ENCODE assay signal across 9 cellular contexts in genomic region chr9:1051286-1052118, GRCh38. TPM values are rescaled to one million over a fixed set of nuclear protein-coding genes. Genes with fewer than 3 reads are reported as not detected.
DNase-seq lines count a peak whose midpoint lies in the region; ATAC-seq and TF ChIP-seq lines count a peak whose summit lies in the region.
"Had no signal": no experiment of that assay in that cellular context is flagged by ENCODE, and none has a peak within 500 bp of the region (broad histone marks: within the 10 kb centered on the region; RNA-seq: fewer than 3 reads in every experiment).

No MANE protein-coding gene starts in this region.

- H2AFZ ChIP-seq in fibroblast of lung (ENCODE audit: low read length) = peak overlapping the region; percentile 57

- H3K4me3 ChIP-seq in fibroblast of lung (replicated peaks in 1 of 4; ENCODE audit: control extremely low read depth in 1 of 4, insufficient read depth in 1 of 4, low read depth in 3 of 4, low read length in 4 of 4) = no peak overlapping the region

- intact Hi-C loops in activated naive CD4-positive, alpha-beta T cell treated with anti-CD3 and anti-CD28 coated beads for 36 hours (cut with micrococcal nuclease) = loop anchor here (10.0 kb wide), 1 partner anchor 553 kb away; no protein-coding TSS in a partner anchor

- no peaks in the 10 kb centered on the region for H3K4me1 ChIP-seq in fibroblast of lung (ENCODE audit: control insufficient read depth, extremely low read depth, insufficient read depth, low read length)

- H3K27me3 Mint-ChIP-seq in activated naive CD4-positive, alpha-beta T cell treated with anti-CD3 and anti-CD28 coated beads for 36 hours (ENCODE audit: low read depth) = peaks cover 88% of the 10 kb centered on the region
- peaks cover 79% of the 10 kb centered on the region for H3K27me3 Mint-ChIP-seq in osteocyte (ENCODE audit: unreplicated experiment)

- peak overlapping the region; percentile 59 for H3K4me2 ChIP-seq in fibroblast of lung (ENCODE audit: extremely low read depth, insufficient read depth, low read length)

- no peak overlapping the region for H3K27ac ChIP-seq in fibroblast of lung (ENCODE audit: insufficient read depth, low read length)

- peaks cover 54% of the 10 kb centered on the region for H3K4me1 Mint-ChIP-seq in activated naive CD4-positive, alpha-beta T cell treated with anti-CD3 and anti-CD28 coated beads for 36 hours (ENCODE audit: low read depth)
- peaks cover 39% of the 10 kb centered on the region for H3K4me1 Mint-ChIP-seq in osteocyte (ENCODE audit: unreplicated experiment)

- no peaks in the 10 kb centered on the region for H4K20me1 ChIP-seq in fibroblast of lung (ENCODE audit: control insufficient read depth, extremely low read depth, insufficient read depth, low read length)

- H3K36me3 ChIP-seq in fibroblast of lung (ENCODE audit: control insufficient read depth, insufficient read depth, low read length) = no peaks in the 10 kb centered on the region

- H3K9me3 ChIP-seq in fibroblast of lung (ENCODE audit: control insufficient read depth, insufficient read depth, low read depth, low read length) = no peaks in the 10 kb centered on the region

- H3K27me3 ChIP-seq in fibroblast of lung (ENCODE audit: control insufficient read depth, insufficient read depth, low read length) = peaks cover 21% of the 10 kb centered on the region

- peak overlapping the region; percentile 61 for H3K4me3 Mint-ChIP-seq in activated naive CD4-positive, alpha-beta T cell treated with anti-CD3 and anti-CD28 coated beads for 36 hours
- peak overlapping the region; percentile 54 for H3K4me3 Mint-ChIP-seq in osteocyte (ENCODE audit: unreplicated experiment)

- no peaks in the 10 kb centered on the region for H3K36me3 Mint-ChIP-seq in activated naive CD4-positive, alpha-beta T cell treated with anti-CD3 and anti-CD28 coated beads for 36 hours (ENCODE audit: low read depth)
- H3K36me3 Mint-ChIP-seq in osteocyte (ENCODE audit: unreplicated experiment) = no peaks in the 10 kb centered on the region

- H3K9me3 Mint-ChIP-seq in activated naive CD4-positive, alpha-beta T cell treated with anti-CD3 and anti-CD28 coated beads for 36 hours = no peaks in the 10 kb centered on the region
- peaks cover 8% of the 10 kb centered on the region for H3K9me3 Mint-ChIP-seq in osteocyte (ENCODE audit: unreplicated experiment)

- no peak overlapping the region for H3K9ac ChIP-seq in fibroblast of lung (ENCODE audit: insufficient read depth, low read length)

- CTCF ChIA-PET in activated naive CD4-positive, alpha-beta T cell treated with anti-CD3 and anti-CD28 coated beads for 36 hours (lab: Charles Lee) = no interaction called here

- no peaks in the 10 kb centered on the region for H3K79me2 ChIP-seq in fibroblast of lung (ENCODE audit: control insufficient read depth, insufficient read depth, low read length)

- TF ChIP-seq CTCF in fibroblast of lung (conservative IDR thresholded peaks at IDR 0.05 in 1 of 2, IDR thresholded peaks at IDR 0.05 in 1 of 2; ENCODE audit: low read depth in 1 of 2, low read length in 2 of 2) (no peak), osteocyte (IDR thresholded peaks at IDR 0.05) (peak; percentile 14)

- ATAC-seq in HG03460 (IDR thresholded peaks at IDR 0.05; ENCODE audit: unreplicated experiment) = no peak

- peak; percentile 59 for DNase-seq in activated naive CD4-positive, alpha-beta T cell treated with anti-CD3 and anti-CD28 coated beads for 36 hours
- DNase-seq in activated naive CD4-positive, alpha-beta T cell treated with anti-CD3 and anti-CD28 coated beads, Interleukin-2, amount 50 U/mL, for 16 hours = no peak
- DNase-seq in NCI-H69 (lab: John Stamatoyannopoulos, UW) (peak; percentile 22), fibroblast of lung (ENCODE audit: low read depth in 2 of 2) (peak in 1 of 2 donors; percentile 1), osteocyte (ENCODE audit: extremely low spot score, unreplicated experiment) (no peak), kidney glomerular epithelial cell (lab: John Stamatoyannopoulos, UW) (no peak)
- DNase-seq in stimulated activated CD4-positive, alpha-beta T cell treated with anti-CD3 and anti-CD28 coated beads, Interleukin-4, amount 100 ng/mL, for 24 hours = no peak
- DNase-seq: activated B cell treated with CpG ODN at 0.5 μM for 24 hours had no signal

- H3K27ac Mint-ChIP-seq in activated naive CD4-positive, alpha-beta T cell treated with anti-CD3 and anti-CD28 coated beads for 36 hours = no peak overlapping the region
- H3K27ac Mint-ChIP-seq in osteocyte (ENCODE audit: unreplicated experiment) = no peak overlapping the region
- H3K27ac Mint-ChIP-seq: activated B cell treated with CpG ODN at 0.5 μM for 24 hours had no signal

RNA-seq across cellular contexts. Expression of gene DMRT2, which starts 1.3 kb away (rescaled TPM):
- not detected for total RNA-seq in activated naive CD4-positive, alpha-beta T cell treated with anti-CD3 and anti-CD28 coated beads for 36 hours
- total RNA-seq in fibroblast of lung (not detected in 2 replicates), osteocyte (not detected in 2 replicates)
- polyA plus RNA-seq in fibroblast of lung = 0.16 TPM in 1 of 2 replicates, not detected in the other
- polyA plus RNA-seq in fibroblast of lung (2012) = 0.06 TPM in 1 of 2 replicates, not detected in the other
- not detected in 2 replicates for polyA minus RNA-seq in fibroblast of lung (ENCODE audit: low replicate concordance)
- total RNA-seq: activated B cell treated with CpG ODN at 0.5 μM for 24 hours had no signal

Comparison
In these comparisons a context has a peak if more than half of its experiments do, and no peak if none do; other contexts are left out.
1. DNase-seq: peak in activated naive CD4-positive, alpha-beta T cell treated with anti-CD3 and anti-CD28 coated beads for 36 hours (single experiment) and NCI-H69 (single experiment); none in activated naive CD4-positive, alpha-beta T cell treated with anti-CD3 and anti-CD28 coated beads, Interleukin-2, amount 50 U/mL, for 16 hours (single experiment), osteocyte (single experiment), kidney glomerular epithelial cell (single experiment) and stimulated activated CD4-positive, alpha-beta T cell treated with anti-CD3 and anti-CD28 coated beads, Interleukin-4, amount 100 ng/mL, for 24 hours (single experiment).